24 cellular contexts compared by ENCODE assay signal in genomic region chr4:38784141-38784540, GRCh38. TPM values are rescaled to one million over a fixed set of nuclear protein-coding genes. Genes with fewer than 3 reads are reported as not detected.
A peak's percentile ranks its signal among the peaks of the same experiment; 100 is the strongest.
DNase-seq lines count a peak whose midpoint lies in the region; ATAC-seq, FAIRE-seq and TF ChIP-seq lines count a peak whose summit lies in the region.
"Had no signal": no experiment of that assay in that cellular context is flagged by ENCODE, and none has a peak within 500 bp of the region (broad histone marks: within the 10 kb centered on the region; RNA-seq: fewer than 3 reads in every experiment).

No MANE protein-coding gene starts in this region.

- H4K20me1 ChIP-seq in BLaER1 treated with 17β-estradiol and CSF1 and Interleukin-3, amounts not matched to agents 10 nM and 100 nM: no peaks in the 10 kb centered on the region

- no peak overlapping the region; a peak in 2 of 22 replicates for H3K9ac ChIP-seq in BLaER1 treated with 17β-estradiol and CSF1 and Interleukin-3, amounts not matched to agents 10 nM and 100 nM
- H3K9ac ChIP-seq: GM23248 had no signal

- H3K27ac Mint-ChIP-seq in activated B cell treated with CpG ODN at 0.5 μM for 24 hours: peak overlapping the region; percentile 8
- H3K27ac Mint-ChIP-seq: CD8-positive, alpha-beta memory T cell had no signal

- TF ChIP-seq CTCF in activated B cell treated with CpG ODN at 0.5 μM for 24 hours (IDR thresholded peaks at IDR 0.05) (no peak), ovary (IDR thresholded peaks at IDR 0.05) (no peak)

- H3K4me3 Mint-ChIP-seq in activated B cell treated with CpG ODN at 0.5 μM for 24 hours: no peak overlapping the region
- H3K4me3 Mint-ChIP-seq: CD4-positive, CD25-positive, alpha-beta regulatory T cell; CD8-positive, alpha-beta memory T cell had no signal

- H3K4me1 ChIP-seq in BLaER1 treated with 17β-estradiol and CSF1 and Interleukin-3, amounts not matched to agents 10 nM and 100 nM: peaks cover 51 to 84% (median 78%) of the 10 kb centered on the region in 10 experiments
- no peaks in the 10 kb centered on the region for H3K4me1 ChIP-seq in ovary (ENCODE audit: insufficient read depth)
- H3K4me1 ChIP-seq: HAP-1 had no signal

- TF ChIP-seq EP300 in ovary (IDR thresholded peaks at IDR 0.05): no peak

- H3K36me3 Mint-ChIP-seq in activated B cell treated with CpG ODN at 0.5 μM for 24 hours (ENCODE audit: low read depth): peaks cover 21% of the 10 kb centered on the region
- H3K36me3 Mint-ChIP-seq: CD4-positive, CD25-positive, alpha-beta regulatory T cell had no signal

- DNase-seq in GM19239 (ENCODE audit: insufficient read length, low spot score) (no peak), activated B cell treated with CpG ODN at 0.5 μM for 24 hours (no peak), NCI-H510A (lab: John Stamatoyannopoulos, UW) (no peak), NCI-H187 treated with DMSO at 0.1 percent for 48 hours (lab: John Stamatoyannopoulos, UW) (no peak), ovary (no peak)
- DNase-seq: ACHN; CD4-positive, CD25-positive, alpha-beta regulatory T cell; CD8-positive, alpha-beta memory T cell; COR-L47; DMS 273 treated with DMSO at 0.1 percent for 48 hours; DMS53; DND-41; EL; GM23248; KBM-7 had no signal

- 92 to 97% (median 96%) methylated on average over 4 of the region's 4 CpGs for WGBS in ovary, 3 donors

- peaks cover 53% of the 10 kb centered on the region for H3K4me1 Mint-ChIP-seq in activated B cell treated with CpG ODN at 0.5 μM for 24 hours

- H3K4me2 ChIP-seq in BLaER1 treated with 17β-estradiol and CSF1 and Interleukin-3, amounts not matched to agents 10 nM and 100 nM: peak overlapping the region in 9 of 11 experiments; percentile 17 to 88 (median 71); a peak in 12 of 22 replicates

- H3K36me3 ChIP-seq in BLaER1 treated with 17β-estradiol and CSF1 and Interleukin-3, amounts not matched to agents 10 nM and 100 nM: no peaks in the 10 kb centered on the region
- no peaks in the 10 kb centered on the region for H3K36me3 ChIP-seq in ovary
- H3K36me3 ChIP-seq: HAP-1 had no signal

- no peaks in the 10 kb centered on the region for H3K27me3 Mint-ChIP-seq in activated B cell treated with CpG ODN at 0.5 μM for 24 hours
- H3K27me3 Mint-ChIP-seq: IgD-negative memory B cell had no signal

- CTCF ChIA-PET in activated B cell treated with CpG ODN at 0.5 μM for 24 hours (lab: Charles Lee): interaction anchor here (0.6 to 8.1 kb wide), 5 partner anchors 14 to 77 kb away, joined by 3 to 331 read pairs (median 37); partner anchors contain the start of genes TLR1 and TLR6

- no peaks in the 10 kb centered on the region for H3K27me3 ChIP-seq in BLaER1 treated with 17β-estradiol and CSF1 and Interleukin-3, amounts not matched to agents 10 nM and 100 nM
- no peaks in the 10 kb centered on the region for H3K27me3 ChIP-seq in ovary

- FAIRE-seq in GM19239 (lab: Jason Lieb, UNC): peak; percentile 48
- FAIRE-seq: A204.1, GM12878, HepG2 had no signal

- POLR2A ChIA-PET in activated B cell treated with CpG ODN at 0.5 μM for 24 hours (lab: Charles Lee): interaction anchor here (1.3 to 4.3 kb wide), 3 partner anchors 21 to 72 kb away, joined by 6 to 34 read pairs (median 9); partner anchors contain the start of genes TLR1 and TLR6

- no peak overlapping the region for H3K4me3 ChIP-seq in BLaER1 treated with 17β-estradiol and CSF1 and Interleukin-3, amounts not matched to agents 10 nM and 100 nM
- no peak overlapping the region for H3K4me3 ChIP-seq in ovary
- H3K4me3 ChIP-seq: GM12878, GM23248, HAP-1 had no signal

- H3K27ac ChIP-seq in BLaER1 treated with 17β-estradiol and CSF1 and Interleukin-3, amounts not matched to agents 10 nM and 100 nM: peak overlapping the region in 9 of 11 experiments; percentile 23 to 93 (median 89); a peak in 13 of 22 replicates
- H3K27ac ChIP-seq in ovary: no peak overlapping the region
- H3K27ac ChIP-seq: GM23248 had no signal

- H3K9me3 ChIP-seq in BLaER1 treated with 17β-estradiol and CSF1 and Interleukin-3, amounts not matched to agents 10 nM and 100 nM (replicated peaks in 1 of 11): peaks cover 0 to 9% (median 2%) of the 10 kb centered on the region in 11 experiments; a peak in 8 of 22 replicates
- no peaks in the 10 kb centered on the region for H3K9me3 ChIP-seq in ovary
- H3K9me3 ChIP-seq: HAP-1 had no signal

- no peak for TF ChIP-seq POLR2A in ovary (IDR thresholded peaks at IDR 0.05)

- H3K9me3 Mint-ChIP-seq in activated B cell treated with CpG ODN at 0.5 μM for 24 hours: no peaks in the 10 kb centered on the region

- intact Hi-C loops in activated B cell treated with CpG ODN at 0.5 μM for 24 hours (cut with micrococcal nuclease): loop anchor here (5.0 kb wide), 1 partner anchor 122 kb away; the partner anchor contains the start of gene KLF3
- intact Hi-C loops in ovary (cut with DNase I): loop anchor here in 1 of 4 donors (5.0 kb wide), 1 partner anchor 722 kb away; no protein-coding TSS in a partner anchor

- no peak for ATAC-seq in activated B cell treated with CpG ODN at 0.5 μM for 24 hours (ENCODE audit: low read depth)
- no peak for ATAC-seq in HG03460 (IDR thresholded peaks at IDR 0.05; ENCODE audit: unreplicated experiment)
- ATAC-seq: GM12878, HepG2 had no signal

RNA-seq across cellular contexts. Expression of gene TLR10, which starts 1.4 kb away (rescaled TPM):
- total RNA-seq in activated B cell treated with CpG ODN at 0.5 μM for 24 hours (92.0 and 107 TPM in 2 replicates), ovary (1 to 10 TPM in 1 of 7 donors, under 1 TPM in 3, not detected in 3; 0.08 to 1.4 (median 0.23) TPM)
- polyA plus RNA-seq in ovary: under 1 TPM; 0.10 to 0.35 TPM
- total RNA-seq: CD8-positive, alpha-beta memory T cell; G401; GM23248; HepG2 had no signal
- polyA plus RNA-seq: BJ; CD8-positive, alpha-beta memory T cell; GM23248; HepG2 had no signal

RNA-seq across cellular contexts. Expression of gene TLR1, which starts 20.4 kb away (rescaled TPM):
- 39.6 and 43.0 TPM in 2 replicates for total RNA-seq in activated B cell treated with CpG ODN at 0.5 μM for 24 hours
- total RNA-seq in ovary: 10 to 100 TPM in 4 of 7 donors, 1 to 10 TPM in 3; 7.0 to 24.0 (median 10.1) TPM
- polyA plus RNA-seq in ovary: 10 to 100 TPM in 1 of 2 donors, 1 to 10 TPM in 1; 5.0 to 10.1 TPM
- total RNA-seq: G401, GM23248 had no signal

Comparison
In these comparisons a context has a peak if more than half of its experiments do, and no peak if none do; other contexts are left out.
1. H3K27ac ChIP-seq: peak in BLaER1 treated with 17β-estradiol and CSF1 and Interleukin-3, amounts not matched to agents 10 nM and 100 nM (9 of 11); none in ovary (0 of 2).
2. RNA of gene TLR10, which starts 1.4 kb away (total RNA-seq): 92.0 to 107 TPM in activated B cell treated with CpG ODN at 0.5 μM for 24 hours; 0.08 to 1.4 TPM in ovary; every median in the first group is over 10 times any median in the second.